18 cellular contexts compared by ENCODE assay signal in genomic region chr1:244761279-244761678, GRCh38.
DNase-seq lines count a peak whose midpoint lies in the region; ATAC-seq and TF ChIP-seq lines count a peak whose summit lies in the region.
"Had no signal": no experiment of that assay in that cellular context is flagged by ENCODE, and none has a peak within 500 bp of the region (broad histone marks: within the 10 kb centered on the region; RNA-seq: fewer than 3 reads in every experiment).

No MANE protein-coding gene starts in this region.

- peak; percentile 42 for DNase-seq in DMS 273 (lab: John Stamatoyannopoulos, UW; ENCODE audit: unreplicated experiment)
- no peak for DNase-seq in DMS 273 treated with DMSO at 0.1 percent for 48 hours (lab: John Stamatoyannopoulos, UW)
- DNase-seq in SK-MEL-5 (ENCODE audit: low read depth, low spot score), result peak; percentile 26
- peak; percentile 43 for DNase-seq in left kidney (ENCODE audit: low read depth, low spot score)
- no peak for DNase-seq in activated CD4-positive, alpha-beta T cell treated with anti-CD3 and anti-CD28 coated beads, Interleukin-2, amount 50 U/mL, for 48 hours
- DNase-seq in activated CD8-positive, alpha-beta memory T cell treated with anti-CD3 and anti-CD28 coated beads, Interleukin-2, amount 50 U/mL, for 4 hours, result no peak
- DNase-seq: Caco-2, dermis blood vessel endothelial cell, left lung, midbrain, NCI-H1930, ovary, SW 1271 had no signal

- no peak for ATAC-seq in GM21619 (IDR thresholded peaks at IDR 0.05; ENCODE audit: unreplicated experiment)
- ATAC-seq: activated naive CD4-positive, alpha-beta T cell treated with anti-CD3 and anti-CD28 coated beads, Interleukin-2, amount 50 U/mL, for 72 hours; left lung; natural killer cell treated with Interleukin-12 subunit alpha and Interleukin-12 subunit beta and Interleukin-15 and Interleukin-18, amount 100 ng/mL, for 72 hours; sciatic nerve had no signal

- in situ Hi-C loops in SK-MEL-5 (cut with HindIII; ENCODE audit: low pct_unique_long_range_greater_than_20kb, low sequenced_read_pairs), result no loop called here

- TF ChIP-seq RAD21 in Ishikawa (IDR thresholded peaks at IDR 0.05; ENCODE audit: low read depth), result no peak

- TF ChIP-seq EP300 in Ishikawa (IDR thresholded peaks at IDR 0.05; ENCODE audit: borderline replicate concordance), result no peak

TF ChIP-seq in Ishikawa, 13 proteins besides CTCF, POLR2A, EP300 and RAD21:
- TF ChIP-seq MAX (IDR thresholded peaks at IDR 0.05) (peak; percentile 87), USF1 (IDR thresholded peaks at IDR 0.05) (peak; percentile 78), YY1 (IDR thresholded peaks at IDR 0.05; ENCODE audit: low read depth) (0 out of 2 replicates have a peak, but pooled peaks have one; percentile 33), EGR1 (IDR thresholded peaks at IDR 0.05) (no peak)

Comparison
In these comparisons a context has a peak if more than half of its experiments do, and no peak if none do; other contexts are left out.
1. DNase-seq: peak in DMS 273 (single experiment), SK-MEL-5 (single experiment) and left kidney (single experiment); none in DMS 273 treated with DMSO at 0.1 percent for 48 hours (single experiment), activated CD4-positive, alpha-beta T cell treated with anti-CD3 and anti-CD28 coated beads, Interleukin-2, amount 50 U/mL, for 48 hours (0 of 2) and activated CD8-positive, alpha-beta memory T cell treated with anti-CD3 and anti-CD28 coated beads, Interleukin-2, amount 50 U/mL, for 4 hours (single experiment).